In the genomic region with DNA sequence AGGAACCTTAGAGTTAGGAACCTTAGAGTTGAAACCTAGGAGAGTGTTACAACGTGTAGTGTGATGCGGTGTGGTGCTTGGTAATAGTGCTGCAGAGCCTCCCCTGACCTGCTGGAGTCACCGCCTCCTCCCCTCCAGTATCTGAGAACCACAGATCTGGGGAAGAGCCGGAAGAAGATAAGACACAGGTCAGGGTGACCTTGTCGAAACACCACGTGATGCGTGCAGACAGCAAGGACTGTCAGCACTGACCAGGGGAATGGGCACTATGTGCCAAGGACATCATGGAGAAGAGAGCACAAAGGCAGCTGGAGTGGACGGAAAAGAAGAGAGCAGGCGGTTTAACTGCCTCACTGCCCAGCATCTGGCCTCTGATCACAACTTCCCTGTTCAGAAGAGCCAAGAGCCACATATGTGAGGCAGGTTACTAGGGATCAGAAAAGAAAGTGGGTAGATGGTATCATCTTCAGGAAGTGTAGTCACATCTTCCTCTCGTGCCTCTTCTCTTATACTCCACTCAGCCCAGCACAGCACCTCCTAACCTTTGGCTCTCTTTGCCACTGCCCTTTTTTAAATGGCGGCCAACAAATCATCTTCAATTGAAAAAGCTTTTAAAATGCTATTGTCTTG, we compare ENCODE assay signal across 1 cellular context.
TF ChIP-seq lines count a peak whose summit lies in the region.

No MANE protein-coding gene starts in this region.

TF ChIP-seq in K562, 482 proteins besides CTCF, POLR2A, EP300 and RAD21 (continued from another document and continues in another):
- TF ChIP-seq, protein P1, sequence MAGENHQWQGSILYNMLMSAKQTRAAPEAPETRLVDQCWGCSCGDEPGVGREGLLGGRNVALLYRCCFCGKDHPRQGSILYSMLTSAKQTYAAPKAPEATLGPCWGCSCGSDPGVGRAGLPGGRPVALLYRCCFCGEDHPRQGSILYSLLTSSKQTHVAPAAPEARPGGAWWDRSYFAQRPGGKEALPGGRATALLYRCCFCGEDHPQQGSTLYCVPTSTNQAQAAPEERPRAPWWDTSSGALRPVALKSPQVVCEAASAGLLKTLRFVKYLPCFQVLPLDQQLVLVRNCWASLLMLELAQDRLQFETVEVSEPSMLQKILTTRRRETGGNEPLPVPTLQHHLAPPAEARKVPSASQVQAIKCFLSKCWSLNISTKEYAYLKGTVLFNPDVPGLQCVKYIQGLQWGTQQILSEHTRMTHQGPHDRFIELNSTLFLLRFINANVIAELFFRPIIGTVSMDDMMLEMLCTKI (IDR thresholded peaks at IDR 0.05; ENCODE audit: partially characterized antibody), result no peak
- no peak for TF ChIP-seq ZNF589 (CRISPR knock-in tag; IDR thresholded peaks at IDR 0.05; ENCODE audit: low read depth)
- TF ChIP-seq MECOM (CRISPR knock-in tag; IDR thresholded peaks at IDR 0.05), result peak; percentile 89
- TF ChIP-seq DACH1 (IDR thresholded peaks at IDR 0.05; ENCODE audit: partially characterized antibody), result no peak
- TF ChIP-seq TOE1 (IDR thresholded peaks at IDR 0.05; ENCODE audit: borderline replicate concordance), result peak; percentile 90
- no peak for TF ChIP-seq TOE1 (CRISPR knock-in tag; IDR thresholded peaks at IDR 0.05; ENCODE audit: borderline replicate concordance, low read depth)
- no peak for TF ChIP-seq SMARCB1 (IDR thresholded peaks at IDR 0.05; ENCODE audit: insufficient read length, low read depth)
- no peak for TF ChIP-seq HNRNPH1 (optimal IDR thresholded peaks at IDR 0.05; ENCODE audit: low read depth, low read length)
- 0 out of 2 replicates have a peak, but pooled peaks have one; percentile 23 for TF ChIP-seq ZNF324 (CRISPR knock-in tag; IDR thresholded peaks at IDR 0.05)
- no peak for TF ChIP-seq GTF2F1 (IDR thresholded peaks at IDR 0.05; ENCODE audit: low read depth, low read length)
- TF ChIP-seq DMBX1 (CRISPR knock-in tag; IDR thresholded peaks at IDR 0.05; ENCODE audit: borderline replicate concordance), result 0 out of 2 replicates have a peak, but pooled peaks have one; percentile 44
- TF ChIP-seq, protein P2, sequence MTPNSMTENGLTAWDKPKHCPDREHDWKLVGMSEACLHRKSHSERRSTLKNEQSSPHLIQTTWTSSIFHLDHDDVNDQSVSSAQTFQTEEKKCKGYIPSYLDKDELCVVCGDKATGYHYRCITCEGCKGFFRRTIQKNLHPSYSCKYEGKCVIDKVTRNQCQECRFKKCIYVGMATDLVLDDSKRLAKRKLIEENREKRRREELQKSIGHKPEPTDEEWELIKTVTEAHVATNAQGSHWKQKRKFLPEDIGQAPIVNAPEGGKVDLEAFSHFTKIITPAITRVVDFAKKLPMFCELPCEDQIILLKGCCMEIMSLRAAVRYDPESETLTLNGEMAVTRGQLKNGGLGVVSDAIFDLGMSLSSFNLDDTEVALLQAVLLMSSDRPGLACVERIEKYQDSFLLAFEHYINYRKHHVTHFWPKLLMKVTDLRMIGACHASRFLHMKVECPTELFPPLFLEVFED (CRISPR knock-in tag; conservative IDR thresholded peaks at IDR 0.05), result peak; percentile 12; the same call in 1 of the 2 replicates
- peak; percentile 37; the same call in 1 of the 2 replicates for TF ChIP-seq MTA1 (IDR thresholded peaks at IDR 0.05; ENCODE audit: borderline replicate concordance)
- no peak for TF ChIP-seq NFATC3 (IDR thresholded peaks at IDR 0.05)
- TF ChIP-seq, protein P3, sequence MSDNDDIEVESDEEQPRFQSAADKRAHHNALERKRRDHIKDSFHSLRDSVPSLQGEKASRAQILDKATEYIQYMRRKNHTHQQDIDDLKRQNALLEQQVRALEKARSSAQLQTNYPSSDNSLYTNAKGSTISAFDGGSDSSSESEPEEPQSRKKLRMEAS (CRISPR knock-in tag; IDR thresholded peaks at IDR 0.05), result 0 out of 2 replicates have a peak, but pooled peaks have one; percentile 37
- TF ChIP-seq ESRRB (CRISPR knock-in tag; IDR thresholded peaks at IDR 0.05; ENCODE audit: borderline replicate concordance), result no peak
- TF ChIP-seq ARID2 (IDR thresholded peaks at IDR 0.05), result no peak
- no peak for TF ChIP-seq LCOR (CRISPR knock-in tag; IDR thresholded peaks at IDR 0.05)
- TF ChIP-seq, protein P4, sequence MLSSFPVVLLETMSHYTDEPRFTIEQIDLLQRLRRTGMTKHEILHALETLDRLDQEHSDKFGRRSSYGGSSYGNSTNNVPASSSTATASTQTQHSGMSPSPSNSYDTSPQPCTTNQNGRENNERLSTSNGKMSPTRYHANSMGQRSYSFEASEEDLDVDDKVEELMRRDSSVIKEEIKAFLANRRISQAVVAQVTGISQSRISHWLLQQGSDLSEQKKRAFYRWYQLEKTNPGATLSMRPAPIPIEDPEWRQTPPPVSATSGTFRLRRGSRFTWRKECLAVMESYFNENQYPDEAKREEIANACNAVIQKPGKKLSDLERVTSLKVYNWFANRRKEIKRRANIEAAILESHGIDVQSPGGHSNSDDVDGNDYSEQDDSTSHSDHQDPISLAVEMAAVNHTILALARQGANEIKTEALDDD (IDR thresholded peaks at IDR 0.05), result 0 out of 2 replicates have a peak, but pooled peaks have one; percentile 41
- TF ChIP-seq CXXC5 (CRISPR knock-in tag; IDR thresholded peaks at IDR 0.05), result peak; percentile 57
- TF ChIP-seq ELF4 (CRISPR knock-in tag; IDR thresholded peaks at IDR 0.05), result 0 out of 2 replicates have a peak, but pooled peaks have one; percentile 45
- TF ChIP-seq, protein P5, sequence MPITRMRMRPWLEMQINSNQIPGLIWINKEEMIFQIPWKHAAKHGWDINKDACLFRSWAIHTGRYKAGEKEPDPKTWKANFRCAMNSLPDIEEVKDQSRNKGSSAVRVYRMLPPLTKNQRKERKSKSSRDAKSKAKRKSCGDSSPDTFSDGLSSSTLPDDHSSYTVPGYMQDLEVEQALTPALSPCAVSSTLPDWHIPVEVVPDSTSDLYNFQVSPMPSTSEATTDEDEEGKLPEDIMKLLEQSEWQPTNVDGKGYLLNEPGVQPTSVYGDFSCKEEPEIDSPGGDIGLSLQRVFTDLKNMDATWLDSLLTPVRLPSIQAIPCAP (CRISPR knock-in tag; IDR thresholded peaks at IDR 0.05; ENCODE audit: borderline replicate concordance), result no peak
- TF ChIP-seq ZNF239 (CRISPR knock-in tag; IDR thresholded peaks at IDR 0.05), result no peak
- 0 out of 2 replicates have a peak, but pooled peaks have one; percentile 45 for TF ChIP-seq ERF (CRISPR knock-in tag; IDR thresholded peaks at IDR 0.05)
- no peak for TF ChIP-seq ZNF3 (CRISPR knock-in tag; IDR thresholded peaks at IDR 0.05)
- no peak for TF ChIP-seq KLF13 (tag; IDR thresholded peaks at IDR 0.05; ENCODE audit: borderline replicate concordance, low read depth)
- TF ChIP-seq DPF2 (IDR thresholded peaks at IDR 0.05), result peak; percentile 79
- TF ChIP-seq ZNF583 (CRISPR knock-in tag; IDR thresholded peaks at IDR 0.05), result peak; percentile 79; the same call in 1 of the 2 replicates
- TF ChIP-seq BACH1 (tag; IDR thresholded peaks at IDR 0.05), result no peak
- TF ChIP-seq TEAD4 (IDR thresholded peaks at IDR 0.05; ENCODE audit: low read length), result 0 out of 2 replicates have a peak, but pooled peaks have one; percentile 43
- TF ChIP-seq TEAD4 (CRISPR knock-in tag; IDR thresholded peaks at IDR 0.05; ENCODE audit: borderline replicate concordance), result no peak
- 0 out of 2 replicates have a peak, but pooled peaks have one; percentile 60 for TF ChIP-seq ZNF197 (CRISPR knock-in tag; IDR thresholded peaks at IDR 0.05; ENCODE audit: low read depth)
- no peak for TF ChIP-seq GABPB2 (CRISPR knock-in tag; conservative IDR thresholded peaks at IDR 0.05)
- TF ChIP-seq ZBTB8A (IDR thresholded peaks at IDR 0.05; ENCODE audit: partially characterized antibody), result no peak
- TF ChIP-seq ZNF175 (CRISPR knock-in tag; IDR thresholded peaks at IDR 0.05; ENCODE audit: low read depth), result peak; percentile 54; the same call in 1 of the 2 replicates
- TF ChIP-seq KLF1 (tag; IDR thresholded peaks at IDR 0.05), result peak; percentile 50; the same call in 1 of the 2 replicates
- TF ChIP-seq, protein P6, sequence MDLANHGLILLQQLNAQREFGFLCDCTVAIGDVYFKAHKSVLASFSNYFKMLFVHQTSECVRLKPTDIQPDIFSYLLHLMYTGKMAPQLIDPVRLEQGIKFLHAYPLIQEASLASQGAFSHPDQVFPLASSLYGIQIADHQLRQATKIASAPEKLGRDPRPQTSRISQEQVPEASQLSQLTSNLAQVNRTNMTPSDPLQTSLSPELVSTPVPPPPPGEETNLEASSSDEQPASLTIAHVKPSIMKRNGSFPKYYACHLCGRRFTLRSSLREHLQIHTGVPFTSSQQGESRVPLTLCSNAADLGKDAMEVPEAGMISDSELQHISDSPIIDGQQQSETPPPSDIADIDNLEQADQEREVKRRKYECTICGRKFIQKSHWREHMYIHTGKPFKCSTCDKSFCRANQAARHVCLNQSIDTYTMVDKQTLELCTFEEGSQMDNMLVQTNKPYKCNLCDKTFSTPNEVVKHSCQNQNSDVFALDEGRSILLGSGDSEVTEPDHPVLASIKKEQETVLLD (IDR thresholded peaks at IDR 0.05), result no peak
- TF ChIP-seq, protein P7, sequence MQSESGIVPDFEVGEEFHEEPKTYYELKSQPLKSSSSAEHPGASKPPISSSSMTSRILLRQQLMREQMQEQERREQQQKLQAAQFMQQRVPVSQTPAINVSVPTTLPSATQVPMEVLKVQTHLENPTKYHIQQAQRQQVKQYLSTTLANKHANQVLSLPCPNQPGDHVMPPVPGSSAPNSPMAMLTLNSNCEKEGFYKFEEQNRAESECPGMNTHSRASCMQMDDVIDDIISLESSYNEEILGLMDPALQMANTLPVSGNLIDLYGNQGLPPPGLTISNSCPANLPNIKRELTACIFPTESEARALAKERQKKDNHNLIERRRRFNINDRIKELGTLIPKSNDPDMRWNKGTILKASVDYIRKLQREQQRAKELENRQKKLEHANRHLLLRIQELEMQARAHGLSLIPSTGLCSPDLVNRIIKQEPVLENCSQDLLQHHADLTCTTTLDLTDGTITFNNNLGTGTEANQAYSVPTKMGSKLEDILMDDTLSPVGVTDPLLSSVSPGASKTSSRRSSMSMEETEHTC (IDR thresholded peaks at IDR 0.05), result peak; percentile 62; the same call in 1 of the 2 replicates
- no peak for TF ChIP-seq GTF2E2 (tag; IDR thresholded peaks at IDR 0.05)
- TF ChIP-seq, protein P8, sequence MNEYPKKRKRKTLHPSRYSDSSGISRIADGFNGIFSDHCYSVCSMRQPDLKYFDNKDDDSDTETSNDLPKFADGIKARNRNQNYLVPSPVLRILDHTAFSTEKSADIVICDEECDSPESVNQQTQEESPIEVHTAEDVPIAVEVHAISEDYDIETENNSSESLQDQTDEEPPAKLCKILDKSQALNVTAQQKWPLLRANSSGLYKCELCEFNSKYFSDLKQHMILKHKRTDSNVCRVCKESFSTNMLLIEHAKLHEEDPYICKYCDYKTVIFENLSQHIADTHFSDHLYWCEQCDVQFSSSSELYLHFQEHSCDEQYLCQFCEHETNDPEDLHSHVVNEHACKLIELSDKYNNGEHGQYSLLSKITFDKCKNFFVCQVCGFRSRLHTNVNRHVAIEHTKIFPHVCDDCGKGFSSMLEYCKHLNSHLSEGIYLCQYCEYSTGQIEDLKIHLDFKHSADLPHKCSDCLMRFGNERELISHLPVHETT (CRISPR knock-in tag; conservative IDR thresholded peaks at IDR 0.05 in 1 of 2, IDR thresholded peaks at IDR 0.05 in 1 of 2), result 0 out of 4 replicates have a peak, but pooled peaks of 1 of the 2 experiments have one; percentile 21
- TF ChIP-seq, protein P9, sequence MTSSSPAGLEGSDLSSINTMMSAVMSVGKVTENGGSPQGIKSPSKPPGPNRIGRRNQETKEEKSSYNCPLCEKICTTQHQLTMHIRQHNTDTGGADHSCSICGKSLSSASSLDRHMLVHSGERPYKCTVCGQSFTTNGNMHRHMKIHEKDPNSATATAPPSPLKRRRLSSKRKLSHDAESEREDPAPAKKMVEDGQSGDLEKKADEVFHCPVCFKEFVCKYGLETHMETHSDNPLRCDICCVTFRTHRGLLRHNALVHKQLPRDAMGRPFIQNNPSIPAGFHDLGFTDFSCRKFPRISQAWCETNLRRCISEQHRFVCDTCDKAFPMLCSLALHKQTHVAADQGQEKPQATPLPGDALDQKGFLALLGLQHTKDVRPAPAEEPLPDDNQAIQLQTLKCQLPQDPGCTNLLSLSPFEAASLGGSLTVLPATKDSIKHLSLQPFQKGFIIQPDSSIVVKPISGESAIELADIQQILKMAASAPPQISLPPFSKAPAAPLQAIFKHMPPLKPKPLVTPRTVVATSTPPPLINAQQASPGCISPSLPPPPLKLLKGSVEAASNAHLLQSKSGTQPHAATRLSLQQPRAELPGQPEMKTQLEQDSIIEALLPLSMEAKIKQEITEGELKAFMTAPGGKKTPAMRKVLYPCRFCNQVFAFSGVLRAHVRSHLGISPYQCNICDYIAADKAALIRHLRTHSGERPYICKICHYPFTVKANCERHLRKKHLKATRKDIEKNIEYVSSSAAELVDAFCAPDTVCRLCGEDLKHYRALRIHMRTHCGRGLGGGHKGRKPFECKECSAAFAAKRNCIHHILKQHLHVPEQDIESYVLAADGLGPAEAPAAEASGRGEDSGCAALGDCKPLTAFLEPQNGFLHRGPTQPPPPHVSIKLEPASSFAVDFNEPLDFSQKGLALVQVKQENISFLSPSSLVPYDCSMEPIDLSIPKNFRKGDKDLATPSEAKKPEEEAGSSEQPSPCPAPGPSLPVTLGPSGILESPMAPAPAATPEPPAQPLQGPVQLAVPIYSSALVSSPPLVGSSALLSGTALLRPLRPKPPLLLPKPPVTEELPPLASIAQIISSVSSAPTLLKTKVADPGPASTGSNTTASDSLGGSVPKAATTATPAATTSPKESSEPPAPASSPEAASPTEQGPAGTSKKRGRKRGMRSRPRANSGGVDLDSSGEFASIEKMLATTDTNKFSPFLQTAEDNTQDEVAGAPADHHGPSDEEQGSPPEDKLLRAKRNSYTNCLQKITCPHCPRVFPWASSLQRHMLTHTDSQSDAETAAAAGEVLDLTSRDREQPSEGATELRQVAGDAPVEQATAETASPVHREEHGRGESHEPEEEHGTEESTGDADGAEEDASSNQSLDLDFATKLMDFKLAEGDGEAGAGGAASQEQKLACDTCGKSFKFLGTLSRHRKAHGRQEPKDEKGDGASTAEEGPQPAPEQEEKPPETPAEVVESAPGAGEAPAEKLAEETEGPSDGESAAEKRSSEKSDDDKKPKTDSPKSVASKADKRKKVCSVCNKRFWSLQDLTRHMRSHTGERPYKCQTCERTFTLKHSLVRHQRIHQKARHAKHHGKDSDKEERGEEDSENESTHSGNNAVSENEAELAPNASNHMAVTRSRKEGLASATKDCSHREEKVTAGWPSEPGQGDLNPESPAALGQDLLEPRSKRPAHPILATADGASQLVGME (CRISPR knock-in tag; IDR thresholded peaks at IDR 0.05), result peak; percentile 35; the same call in 1 of the 2 replicates
- no peak for TF ChIP-seq ZNF445 (CRISPR knock-in tag; IDR thresholded peaks at IDR 0.05; ENCODE audit: low read depth)
- 0 out of 2 replicates have a peak, but pooled peaks have one; percentile 15 for TF ChIP-seq KLF16 (IDR thresholded peaks at IDR 0.05)
- peak in 1 of 2 experiments; percentile 93; a peak in 2 of 4 replicates for TF ChIP-seq RCOR1 (IDR thresholded peaks at IDR 0.05; ENCODE audit: borderline replicate concordance in 1 of 2, low read depth in 2 of 2, low read length in 2 of 2)
